ENCODE assay signal across 11 cellular contexts in the genomic region with DNA sequence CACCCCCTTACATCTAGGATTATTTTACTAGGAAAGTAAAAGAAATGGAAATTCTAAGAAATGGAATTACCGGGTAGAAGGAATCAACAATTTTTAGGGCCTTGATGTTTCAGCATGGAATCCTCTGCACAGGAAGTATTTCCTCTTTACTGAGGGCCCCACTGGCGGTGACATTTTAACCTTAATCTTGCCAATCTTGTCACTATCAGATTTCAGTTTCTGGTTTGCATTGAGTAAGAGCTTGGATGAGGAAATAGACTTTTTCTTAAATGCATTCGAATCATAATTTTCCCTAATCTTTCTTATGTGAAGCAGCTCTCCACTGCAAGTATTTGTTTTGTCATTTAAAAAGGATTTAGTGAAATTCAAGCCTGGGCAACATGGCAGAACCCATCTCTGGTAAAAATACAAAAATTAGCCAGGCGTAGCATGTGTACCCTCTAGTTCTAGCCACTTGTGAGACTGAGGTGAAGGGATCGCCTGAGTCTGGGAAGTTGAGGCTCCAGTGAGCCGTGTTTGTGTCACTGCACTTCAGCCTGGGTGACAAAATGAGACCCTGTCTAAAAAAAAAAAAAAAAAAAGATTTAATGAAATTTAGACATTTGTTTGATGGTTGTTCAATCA. TPM values are rescaled to one million over a fixed set of nuclear protein-coding genes. Genes with fewer than 3 reads are reported as not detected.
DNase-seq lines count a peak whose midpoint lies in the region; ATAC-seq, FAIRE-seq and TF ChIP-seq lines count a peak whose summit lies in the region.
"Had no signal": no experiment of that assay in that cellular context is flagged by ENCODE, and none has a peak within 500 bp of the region (broad histone marks: within the 10 kb centered on the region; RNA-seq: fewer than 3 reads in every experiment).

No MANE protein-coding gene starts in this region.

- peaks cover 42% of the 10 kb centered on the region for H3K4me1 Mint-ChIP-seq in activated T-helper 1 cell treated with anti-CD3 and anti-CD28 coated beads, Interleukin-12 subunit alpha, Interleukin-12 subunit beta, Interleukin-2, Interleukin-4 antibody, amounts not matched to agents 30 ng/mL and 10 ng/mL and 1 ng/mL, durations not matched to agents 14 hours and 24 hours and 36 hours (ENCODE audit: low read depth)

- H3K36me3 Mint-ChIP-seq in activated T-helper 1 cell treated with anti-CD3 and anti-CD28 coated beads, Interleukin-12 subunit alpha, Interleukin-12 subunit beta, Interleukin-2, Interleukin-4 antibody, amounts not matched to agents 30 ng/mL and 10 ng/mL and 1 ng/mL, durations not matched to agents 14 hours and 24 hours and 36 hours (ENCODE audit: low read depth): peaks cover 25% of the 10 kb centered on the region

- peak; percentile 33 for DNase-seq in activated T-helper 1 cell treated with anti-CD3 and anti-CD28 coated beads, Interleukin-12 subunit alpha, Interleukin-12 subunit beta, Interleukin-2, Interleukin-4 antibody, amounts not matched to agents 30 ng/mL and 10 ng/mL and 1 ng/mL, durations not matched to agents 14 hours and 24 hours and 36 hours (ENCODE audit: low spot score)
- DNase-seq in T-helper 9 cell (no peak), GM19240 (ENCODE audit: insufficient read length, low spot score) (no peak), D721Med (ENCODE audit: insufficient read length, low spot score) (no peak)
- DNase-seq: NCI-H526 had no signal

- H3K27ac Mint-ChIP-seq in activated T-helper 1 cell treated with anti-CD3 and anti-CD28 coated beads, Interleukin-12 subunit alpha, Interleukin-12 subunit beta, Interleukin-2, Interleukin-4 antibody, amounts not matched to agents 30 ng/mL and 10 ng/mL and 1 ng/mL, durations not matched to agents 14 hours and 24 hours and 36 hours: peak overlapping the region; percentile 59

- H3K9ac ChIP-seq in Loucy (ENCODE audit: low read depth, low read length, poor library complexity, severe bottlenecking) (peak overlapping the region; percentile 20), parathyroid adenoma (no peak overlapping the region)

- H3K27me3 ChIP-seq in DOHH2 (ENCODE audit: control insufficient read depth, low read length) (no peaks in the 10 kb centered on the region), Loucy (ENCODE audit: insufficient read depth, low read length, poor library complexity, severe bottlenecking) (no peaks in the 10 kb centered on the region), parathyroid adenoma (ENCODE audit: control insufficient read depth, insufficient read depth, low read length) (no peaks in the 10 kb centered on the region)

- no peaks in the 10 kb centered on the region for H3K9me3 Mint-ChIP-seq in activated T-helper 1 cell treated with anti-CD3 and anti-CD28 coated beads, Interleukin-12 subunit alpha, Interleukin-12 subunit beta, Interleukin-2, Interleukin-4 antibody, amounts not matched to agents 30 ng/mL and 10 ng/mL and 1 ng/mL, durations not matched to agents 14 hours and 24 hours and 36 hours

- H3K27ac ChIP-seq in DOHH2 (ENCODE audit: low read depth, low read length) (peak overlapping the region; percentile 29; the same call in 1 of the 2 replicates), parathyroid adenoma (peak overlapping the region; percentile 56)

- ATAC-seq in HG03571 (IDR thresholded peaks at IDR 0.05; ENCODE audit: unreplicated experiment): no peak
- ATAC-seq: mucosa of descending colon had no signal

- H3K36me3 ChIP-seq in DOHH2 (ENCODE audit: control insufficient read depth, low read length) (peaks cover 65% of the 10 kb centered on the region), Loucy (ENCODE audit: insufficient read depth, low read length) (no peaks in the 10 kb centered on the region), parathyroid adenoma (ENCODE audit: control insufficient read depth, insufficient read depth, low read length) (no peaks in the 10 kb centered on the region)

- H3K4me2 ChIP-seq in DOHH2 (ENCODE audit: low read length) (peak overlapping the region; percentile 52), Loucy (ENCODE audit: low read depth, low read length, poor library complexity, severe bottlenecking) (peak overlapping the region; percentile 52), parathyroid adenoma (ENCODE audit: low read length) (peak overlapping the region; percentile 23)

- intact Hi-C loops in activated T-helper 1 cell treated with anti-CD3 and anti-CD28 coated beads, Interleukin-12 subunit alpha, Interleukin-12 subunit beta, Interleukin-2, Interleukin-4 antibody, amounts not matched to agents 30 ng/mL and 10 ng/mL and 1 ng/mL, durations not matched to agents 14 hours and 24 hours and 36 hours (cut with micrococcal nuclease): loop anchor here (1.0 to 2.0 kb wide), 4 partner anchors 10 to 73 kb away; a partner anchor contains a TSS

- H3K4me1 ChIP-seq in DOHH2 (ENCODE audit: control insufficient read depth, low read length): peaks cover 44% of the 10 kb centered on the region
- H3K4me1 ChIP-seq in Loucy (ENCODE audit: insufficient read depth, low read length, poor library complexity, severe bottlenecking): peaks cover 23% of the 10 kb centered on the region
- H3K4me1 ChIP-seq in parathyroid adenoma: peaks cover 19% of the 10 kb centered on the region

- H3K9me3 ChIP-seq in DOHH2 (ENCODE audit: control insufficient read depth, insufficient read depth, low read length) (no peaks in the 10 kb centered on the region), Loucy (ENCODE audit: insufficient read depth, low read depth, low read length) (no peaks in the 10 kb centered on the region), parathyroid adenoma (ENCODE audit: control insufficient read depth, low read length) (no peaks in the 10 kb centered on the region)
- H3K9me3 ChIP-seq: mucosa of descending colon had no signal

- FAIRE-seq in D721Med (lab: Jason Lieb, UNC): no peak
- FAIRE-seq: endothelial cell of umbilical vein had no signal

- H3K9me2 ChIP-seq in DOHH2 (replicated peaks; ENCODE audit: control insufficient read depth, low read length) (no peaks in the 10 kb centered on the region), Loucy (replicated peaks; ENCODE audit: low read depth, low read length) (no peaks in the 10 kb centered on the region)

- H2AFZ ChIP-seq in Loucy (ENCODE audit: low read length) (0 out of 2 replicates have a peak overlapping the region, but pooled peaks have one; percentile 17), parathyroid adenoma (no peak overlapping the region)

- no peaks in the 10 kb centered on the region for H3F3A ChIP-seq in DOHH2 (ENCODE audit: control insufficient read depth, insufficient read depth)
- H3F3A ChIP-seq in Loucy (ENCODE audit: low read depth): no peaks in the 10 kb centered on the region

- TF ChIP-seq CTCF in DOHH2 (IDR thresholded peaks at IDR 0.05; ENCODE audit: low read depth, low read length, poor library complexity, severe bottlenecking): no peak
- TF ChIP-seq CTCF in Loucy (conservative IDR thresholded peaks at IDR 0.05; ENCODE audit: low read length): no peak
- TF ChIP-seq CTCF in parathyroid adenoma (IDR thresholded peaks at IDR 0.05): no peak
- no peak for TF ChIP-seq CTCF in D721Med (IDR thresholded peaks at IDR 0.05; ENCODE audit: insufficient read depth, missing control alignments)

- peak overlapping the region; percentile 34 for H3K4me3 Mint-ChIP-seq in activated T-helper 1 cell treated with anti-CD3 and anti-CD28 coated beads, Interleukin-12 subunit alpha, Interleukin-12 subunit beta, Interleukin-2, Interleukin-4 antibody, amounts not matched to agents 30 ng/mL and 10 ng/mL and 1 ng/mL, durations not matched to agents 14 hours and 24 hours and 36 hours

- H3K79me2 ChIP-seq in DOHH2 (ENCODE audit: control insufficient read depth, low read length) (peaks cover 14% of the 10 kb centered on the region), Loucy (ENCODE audit: insufficient read depth, low read length) (no peaks in the 10 kb centered on the region), parathyroid adenoma (peaks cover 5% of the 10 kb centered on the region)

- H4K20me1 ChIP-seq in DOHH2 (ENCODE audit: control insufficient read depth, insufficient read depth, low read depth, low read length) (0 out of 2 replicates have a peak, but pooled peaks cover 3% of the 10 kb centered on the region), Loucy (ENCODE audit: insufficient read depth, low read length, poor library complexity, severe bottlenecking) (no peaks in the 10 kb centered on the region)

- no peaks in the 10 kb centered on the region for H3K27me3 Mint-ChIP-seq in activated T-helper 1 cell treated with anti-CD3 and anti-CD28 coated beads, Interleukin-12 subunit alpha, Interleukin-12 subunit beta, Interleukin-2, Interleukin-4 antibody, amounts not matched to agents 30 ng/mL and 10 ng/mL and 1 ng/mL, durations not matched to agents 14 hours and 24 hours and 36 hours (ENCODE audit: insufficient read depth)

- H3K4me3 ChIP-seq in DOHH2 (ENCODE audit: low read length): peak overlapping the region; percentile 23; the same call in 1 of the 2 replicates
- peak overlapping the region; percentile 46 for H3K4me3 ChIP-seq in Loucy (ENCODE audit: low read length, poor library complexity, severe bottlenecking)
- H3K4me3 ChIP-seq in parathyroid adenoma (ENCODE audit: low read depth, low read length): no peak overlapping the region
- H3K4me3 ChIP-seq: mucosa of descending colon had no signal

RNA-seq across cellular contexts. Expression of a gene that starts 40.7 kb away (rescaled TPM):
- total RNA-seq in activated T-helper 1 cell treated with anti-CD3 and anti-CD28 coated beads, Interleukin-12 subunit alpha, Interleukin-12 subunit beta, Interleukin-2, Interleukin-4 antibody, amounts not matched to agents 30 ng/mL and 10 ng/mL and 1 ng/mL, durations not matched to agents 14 hours and 24 hours and 36 hours: 31.4 and 35.4 TPM in 2 replicates
